ENCODE assay signal across 13 cellular contexts in genomic region chr4:122364700-122365404, GRCh38. TPM values are rescaled to one million over a fixed set of nuclear protein-coding genes. Genes with fewer than 3 reads are reported as not detected.
DNase-seq lines count a peak whose midpoint lies in the region; ATAC-seq and TF ChIP-seq lines count a peak whose summit lies in the region.
"Had no signal": no experiment of that assay in that cellular context is flagged by ENCODE, and none has a peak within 500 bp of the region (broad histone marks: within the 10 kb centered on the region; RNA-seq: fewer than 3 reads in every experiment).

No MANE protein-coding gene starts in this region.

- H3K27ac Mint-ChIP-seq in CD4-positive, alpha-beta memory T cell, result peak overlapping the region in 1 of 7 donors; percentile 53
- H3K27ac Mint-ChIP-seq: natural killer cell treated with Interleukin-12 subunit alpha and Interleukin-12 subunit beta and Interleukin-15 and Interleukin-18, amount 100 ng/mL, for 72 hours had no signal

- H3K36me3 ChIP-seq in CD4-positive, alpha-beta memory T cell (ENCODE audit: insufficient read depth, low read length), result peaks cover 12% of the 10 kb centered on the region
- H3K36me3 ChIP-seq in tibial artery, result peaks cover 31 to 41% (median 32%) of the 10 kb centered on the region in 3 donors
- H3K36me3 ChIP-seq: BE2C had no signal

- H3K27ac ChIP-seq in CD4-positive, alpha-beta memory T cell (ENCODE audit: low read depth, low read length), result no peak overlapping the region
- H3K27ac ChIP-seq in foreskin keratinocyte (no peak overlapping the region), tibial artery (no peak overlapping the region)
- H3K27ac ChIP-seq: Peyer's patch had no signal

- H3K9me3 Mint-ChIP-seq in CD4-positive, alpha-beta memory T cell, result peaks cover 4 to 41% (median 31%) of the 10 kb centered on the region in 8 donors

- peaks cover 5 to 22% (median 9%) of the 10 kb centered on the region in 4 donors for H3K4me1 Mint-ChIP-seq in CD4-positive, alpha-beta memory T cell

- H3K9me3 ChIP-seq in CD4-positive, alpha-beta memory T cell (ENCODE audit: control insufficient read depth in 1 of 2, low read length in 2 of 2), result peaks cover 0 to 2% of the 10 kb centered on the region in 2 donors
- H3K9me3 ChIP-seq in tibial artery, result peaks cover 0 to 17% (median 11%) of the 10 kb centered on the region in 3 donors
- H3K9me3 ChIP-seq: BE2C, Peyer's patch had no signal

- no peaks in the 10 kb centered on the region for H3K27me3 ChIP-seq in CD4-positive, alpha-beta memory T cell (ENCODE audit: insufficient read depth, low read length)
- H3K27me3 ChIP-seq in foreskin keratinocyte (no peaks in the 10 kb centered on the region), tibial artery (no peaks in the 10 kb centered on the region)
- H3K27me3 ChIP-seq: BE2C, Peyer's patch had no signal

- POLR2A ChIA-PET in CD4-positive, alpha-beta memory T cell (lab: Charles Lee; ENCODE audit: partially characterized antibody), result interaction anchor here (1.3 kb wide), 1 partner anchor 85 kb away, joined by 3 read pairs; no protein-coding TSS in a partner anchor

- TF ChIP-seq CTCF in foreskin keratinocyte (conservative IDR thresholded peaks at IDR 0.05) (no peak), tibial artery (IDR thresholded peaks at IDR 0.05) (no peak), foreskin fibroblast (IDR thresholded peaks at IDR 0.05; ENCODE audit: low read depth, low read length) (no peak)

- H3K36me3 Mint-ChIP-seq in CD4-positive, alpha-beta memory T cell, result peaks cover 40 to 46% of the 10 kb centered on the region in 2 donors

- peaks cover 13% of the 10 kb centered on the region for H3K4me1 ChIP-seq in CD4-positive, alpha-beta memory T cell (ENCODE audit: insufficient read depth, low read length)
- no peaks in the 10 kb centered on the region for H3K4me1 ChIP-seq in foreskin keratinocyte
- H3K4me1 ChIP-seq in tibial artery, result no peaks in the 10 kb centered on the region
- H3K4me1 ChIP-seq: BE2C, Peyer's patch had no signal

- ATAC-seq in foreskin keratinocyte, result peak; percentile 14
- no peak for ATAC-seq in HG02884 (IDR thresholded peaks at IDR 0.05; ENCODE audit: unreplicated experiment)
- no peak for ATAC-seq in HG03378 (IDR thresholded peaks at IDR 0.05; ENCODE audit: unreplicated experiment)
- ATAC-seq: natural killer cell treated with Interleukin-12 subunit alpha and Interleukin-12 subunit beta and Interleukin-15 and Interleukin-18, amount 100 ng/mL, for 72 hours; sciatic nerve had no signal

- intact Hi-C loops in CD4-positive, alpha-beta memory T cell (cut with micrococcal nuclease), result loop anchor here (5.0 kb wide), 2 partner anchors 92 to 212 kb away; partner anchors contain the start of gene IL2
- intact Hi-C loops in tibial artery (cut with DNase I; ENCODE audit: low total_unique reads), result no loop called here

- no peak overlapping the region for H3K4me3 ChIP-seq in CD4-positive, alpha-beta memory T cell (ENCODE audit: low read length in 2 of 2)
- H3K4me3 ChIP-seq in tibial artery (no peak overlapping the region), foreskin fibroblast (ENCODE audit: low read depth in 1 of 2, low read length in 2 of 2) (no peak overlapping the region)
- H3K4me3 ChIP-seq: Peyer's patch had no signal

- H3K4me3 Mint-ChIP-seq in CD4-positive, alpha-beta memory T cell, result peak overlapping the region in 6 of 8 donors; percentile 7 to 52 (median 17)
- H3K4me3 Mint-ChIP-seq: natural killer cell treated with Interleukin-12 subunit alpha and Interleukin-12 subunit beta and Interleukin-15 and Interleukin-18, amount 100 ng/mL, for 72 hours had no signal

- CTCF ChIA-PET in CD4-positive, alpha-beta memory T cell (lab: Charles Lee; ENCODE audit: partially characterized antibody), result interaction anchor here (0.8 to 1.8 kb wide), 5 partner anchors 11 to 213 kb away, joined by 3 to 7 read pairs (median 4); no protein-coding TSS in a partner anchor

- peak; percentile 3 to 37 (median 35) for DNase-seq in CD4-positive, alpha-beta memory T cell
- DNase-seq in ELF-1 (ENCODE audit: low read depth, low spot score), result peak; percentile 84
- DNase-seq in OCI-M1 (lab: John Stamatoyannopoulos, UW), result peak; percentile 46
- DNase-seq in foreskin keratinocyte, result no peak
- DNase-seq in tibial artery, result no peak
- no peak for DNase-seq in foreskin fibroblast
- DNase-seq: BE2C, Karpas-422 had no signal

- no peaks in the 10 kb centered on the region for H3K27me3 Mint-ChIP-seq in CD4-positive, alpha-beta memory T cell
- H3K27me3 Mint-ChIP-seq: natural killer cell treated with Interleukin-12 subunit alpha and Interleukin-12 subunit beta and Interleukin-15 and Interleukin-18, amount 100 ng/mL, for 72 hours had no signal

RNA-seq across cellular contexts. Expression of gene ADAD1, which starts 14.0 kb away (rescaled TPM):
- total RNA-seq in CD4-positive, alpha-beta memory T cell, result not detected
- not detected for polyA plus RNA-seq in CD4-positive, alpha-beta memory T cell
- not detected in 2 replicates for total RNA-seq in foreskin keratinocyte
- polyA plus RNA-seq in foreskin keratinocyte, result not detected in 2 replicates
- total RNA-seq: natural killer cell treated with Interleukin-12 subunit alpha and Interleukin-12 subunit beta and Interleukin-15 and Interleukin-18, amount 100 ng/mL, for 72 hours; Peyer's patch; sciatic nerve had no signal

Comparison
In these comparisons a context has a peak if more than half of its experiments do, and no peak if none do; other contexts are left out.
1. DNase-seq: peak in CD4-positive, alpha-beta memory T cell (5 of 5), ELF-1 (single experiment) and OCI-M1 (single experiment); none in foreskin keratinocyte (0 of 2), tibial artery (0 of 2) and foreskin fibroblast (0 of 2).